In genomic region chr11:36153581-36153980, GRCh38 we compare ENCODE assay signal across 29 cellular contexts.
DNase-seq lines count a peak whose midpoint lies in the region; ATAC-seq and TF ChIP-seq lines count a peak whose summit lies in the region.
"Had no signal": no experiment of that assay in that cellular context is flagged by ENCODE, and none has a peak within 500 bp of the region (broad histone marks: within the 10 kb centered on the region; RNA-seq: fewer than 3 reads in every experiment).

No MANE protein-coding gene starts in this region.

- no peak overlapping the region for H4K5ac ChIP-seq in mesendoderm (ENCODE audit: low read length)

- H2AK5ac ChIP-seq in mesendoderm (ENCODE audit: low read length): no peak overlapping the region

- no peak overlapping the region for H3K4me2 ChIP-seq in mesendoderm (ENCODE audit: low read length)

- H3K4ac ChIP-seq in mesendoderm (ENCODE audit: low read depth, low read length): no peak overlapping the region

- H3K27me3 Mint-ChIP-seq in type B pancreatic cell: peaks cover 4% of the 10 kb centered on the region
- H3K27me3 Mint-ChIP-seq: CD4-positive, CD25-positive, alpha-beta regulatory T cell had no signal

- no peak overlapping the region for H3K4me3 Mint-ChIP-seq in type B pancreatic cell
- H3K4me3 Mint-ChIP-seq: activated CD4-positive, alpha-beta memory T cell treated with anti-CD3 and anti-CD28 coated beads, Interleukin-2, amount 10 ng/mL, durations not matched to agents 7 days and 5 days; activated T-helper 17 cell treated with anti-CD3 and anti-CD28 coated beads, Interleukin-2, amount 50 U/mL, for 72 hours; CD4-positive, CD25-positive, alpha-beta regulatory T cell; natural killer cell; stimulated activated memory B cell treated with anti-CD40 and anti-IgM and Interleukin-4, amounts not matched to agents 10 μg/mL and 1 μg/mL and 100 μg/mL, for 72 hours had no signal

- no peaks in the 10 kb centered on the region for H3K27me3 ChIP-seq in HUES64 (ENCODE audit: insufficient read depth, low read length)
- H3K27me3 ChIP-seq in mesendoderm (ENCODE audit: insufficient read depth, low read length, poor library complexity): no peaks in the 10 kb centered on the region
- H3K27me3 ChIP-seq: esophagus muscularis mucosa, gastroesophageal sphincter, MG63, right lobe of liver had no signal

- WGBS in HUES64: 86% methylated on average over 2 of the region's 2 CpGs
- no CpG with 5 or more reads among the region's 2 CpGs for WGBS in mesendoderm (ENCODE audit: extremely low coverage, insufficient coverage, low lambda C conversion rate)

- H3K9ac ChIP-seq in HUES64 (ENCODE audit: low read depth, low read length) (no peak overlapping the region), mesendoderm (ENCODE audit: low read length) (no peak overlapping the region)

- H3K36me3 ChIP-seq in HUES64 (ENCODE audit: insufficient read depth, low read length) (no peaks in the 10 kb centered on the region), mesendoderm (ENCODE audit: control insufficient read depth, insufficient read depth, low read length) (no peaks in the 10 kb centered on the region)
- H3K36me3 ChIP-seq: esophagus muscularis mucosa, gastroesophageal sphincter, right lobe of liver had no signal

- H3K27ac ChIP-seq in HUES64 (ENCODE audit: low read depth, low read length): peak overlapping the region; percentile 14; the same call in 1 of the 2 replicates
- no peak overlapping the region for H3K27ac ChIP-seq in mesendoderm (ENCODE audit: low read depth, low read length)
- H3K27ac ChIP-seq: esophagus muscularis mucosa, gastroesophageal sphincter, right lobe of liver, RWPE1 had no signal

- peaks cover 66% of the 10 kb centered on the region for H3K4me1 Mint-ChIP-seq in type B pancreatic cell (ENCODE audit: unreplicated experiment)
- H3K4me1 Mint-ChIP-seq: CD4-positive, CD25-positive, alpha-beta regulatory T cell; natural killer cell had no signal

- peaks cover 9% of the 10 kb centered on the region for H3K9me3 Mint-ChIP-seq in type B pancreatic cell
- H3K9me3 Mint-ChIP-seq: activated CD4-positive, alpha-beta memory T cell treated with anti-CD3 and anti-CD28 coated beads, Interleukin-2, amount 10 ng/mL, durations not matched to agents 7 days and 5 days; CD4-positive, CD25-positive, alpha-beta regulatory T cell; natural killer cell; stimulated activated memory B cell treated with anti-CD40 and anti-IgM and Interleukin-4, amounts not matched to agents 10 μg/mL and 1 μg/mL and 100 μg/mL, for 72 hours had no signal

- H3K79me2 ChIP-seq in mesendoderm (ENCODE audit: control insufficient read depth, insufficient read depth, low read length): no peaks in the 10 kb centered on the region

- H3K4me1 ChIP-seq in HUES64 (ENCODE audit: insufficient read depth, low read length): peaks cover 28% of the 10 kb centered on the region
- H3K4me1 ChIP-seq in mesendoderm (ENCODE audit: control insufficient read depth, low read depth, low read length): no peaks in the 10 kb centered on the region
- H3K4me1 ChIP-seq: right lobe of liver had no signal

- no peak for TF ChIP-seq CTCF in choroid plexus epithelial cell (conservative IDR thresholded peaks at IDR 0.05; ENCODE audit: low read depth, low read length)
- peak; percentile 28 for TF ChIP-seq CTCF in type B pancreatic cell (conservative IDR thresholded peaks at IDR 0.05)

- no peaks in the 10 kb centered on the region for H3K9me3 ChIP-seq in HUES64 (ENCODE audit: insufficient read depth, low read depth, low read length)
- H3K9me3 ChIP-seq: esophagus muscularis mucosa, gastroesophageal sphincter, MG63, right lobe of liver had no signal

- no peak overlapping the region for H2BK120ac ChIP-seq in mesendoderm (ENCODE audit: low read depth, low read length)

- no peak overlapping the region for H3K56ac ChIP-seq in mesendoderm (ENCODE audit: low read length)

- peak; percentile 32 for DNase-seq in choroid plexus epithelial cell (ENCODE audit: low read depth)
- peak; percentile 73 for DNase-seq in mesendoderm
- no peak for DNase-seq in type B pancreatic cell (ENCODE audit: extremely low spot score, unreplicated experiment)
- no peak for DNase-seq in NCI-H187 treated with DMSO at 0.1 percent for 48 hours (lab: John Stamatoyannopoulos, UW)
- DNase-seq in DMS53 treated with DMSO at 0.1 percent for 48 hours (lab: John Stamatoyannopoulos, UW; ENCODE audit: unreplicated experiment): no peak
- DNase-seq: activated CD4-positive, alpha-beta memory T cell treated with anti-CD3 and anti-CD28 coated beads, Interleukin-2, amount 10 ng/mL, durations not matched to agents 7 days and 5 days; activated CD4-positive, CD25-positive, alpha-beta regulatory T cell treated with anti-CD3 and anti-CD28 coated beads, Interleukin-2, amount 50 U/mL, for 72 hours; activated naive CD4-positive, alpha-beta T cell treated with anti-CD3 and anti-CD28 coated beads, Interleukin-2, amount 50 U/mL, for 16 hours; amygdala; CD4-positive, CD25-positive, alpha-beta regulatory T cell; HCEC 1CT; hippocampal formation; KG1; left ventricle myocardium superior; MG63; natural killer cell; NCI-H1417 treated with DMSO at 0.1 percent for 48 hours; NCI-H2081 treated with DMSO at 0.1 percent for 48 hours; NCI-H345; NCI-H748 treated with DMSO at 0.1 percent for 48 hours; right lobe of liver; stimulated activated CD4-positive, alpha-beta T cell treated with anti-CD3 and anti-CD28 coated beads, Interleukin-4, amount 100 ng/mL, for 4 hours had no signal

- H3K18ac ChIP-seq in mesendoderm (ENCODE audit: low read length): no peak overlapping the region

- peak overlapping the region; percentile 56 for H3K27ac Mint-ChIP-seq in type B pancreatic cell
- H3K27ac Mint-ChIP-seq: activated CD4-positive, alpha-beta memory T cell treated with anti-CD3 and anti-CD28 coated beads, Interleukin-2, amount 10 ng/mL, durations not matched to agents 7 days and 5 days; activated T-helper 17 cell treated with anti-CD3 and anti-CD28 coated beads, Interleukin-2, amount 50 U/mL, for 72 hours; CD4-positive, CD25-positive, alpha-beta regulatory T cell; natural killer cell; stimulated activated memory B cell treated with anti-CD40 and anti-IgM and Interleukin-4, amounts not matched to agents 10 μg/mL and 1 μg/mL and 100 μg/mL, for 72 hours had no signal

- H4K8ac ChIP-seq in mesendoderm (ENCODE audit: low read depth, low read length): no peak overlapping the region

- peaks cover 3% of the 10 kb centered on the region for H3K36me3 Mint-ChIP-seq in type B pancreatic cell
- H3K36me3 Mint-ChIP-seq: CD4-positive, CD25-positive, alpha-beta regulatory T cell; natural killer cell; stimulated activated memory B cell treated with anti-CD40 and anti-IgM and Interleukin-4, amounts not matched to agents 10 μg/mL and 1 μg/mL and 100 μg/mL, for 72 hours had no signal

- H2BK5ac ChIP-seq in mesendoderm (ENCODE audit: low read length): no peak overlapping the region

- H3K4me3 ChIP-seq in HUES64 (ENCODE audit: low read length) (no peak overlapping the region), choroid plexus epithelial cell (ENCODE audit: low read depth, low read length) (no peak overlapping the region), mesendoderm (ENCODE audit: low read length) (no peak overlapping the region)
- H3K4me3 ChIP-seq: esophagus muscularis mucosa, gastroesophageal sphincter, MG63, right lobe of liver had no signal

- ATAC-seq in activated CD4-positive, CD25-positive, alpha-beta regulatory T cell treated with anti-CD3 and anti-CD28 coated beads, Interleukin-2, amount 50 U/mL, for 24 hours: no peak
- ATAC-seq: activated T-helper 17 cell treated with anti-CD3 and anti-CD28 coated beads, Interleukin-2, amount 50 U/mL, for 72 hours; gastroesophageal sphincter; left ventricle myocardium superior; natural killer cell; right lobe of liver; stimulated activated memory B cell treated with anti-CD40 and anti-IgM and Interleukin-4, amounts not matched to agents 10 μg/mL and 1 μg/mL and 100 μg/mL, for 72 hours had no signal

- H2BK15ac ChIP-seq in mesendoderm (replicated peaks; ENCODE audit: low read depth): no peak overlapping the region

- H3K79me1 ChIP-seq in mesendoderm (ENCODE audit: low read length): no peaks in the 10 kb centered on the region

- no peak overlapping the region for H3K23ac ChIP-seq in mesendoderm (ENCODE audit: low read length)

Comparison
In these comparisons a context has a peak if more than half of its experiments do, and no peak if none do; other contexts are left out.
1. DNase-seq: peak in choroid plexus epithelial cell (single experiment) and mesendoderm (single experiment); none in type B pancreatic cell (single experiment), NCI-H187 treated with DMSO at 0.1 percent for 48 hours (single experiment) and DMS53 treated with DMSO at 0.1 percent for 48 hours (single experiment).